In the genomic region with DNA sequence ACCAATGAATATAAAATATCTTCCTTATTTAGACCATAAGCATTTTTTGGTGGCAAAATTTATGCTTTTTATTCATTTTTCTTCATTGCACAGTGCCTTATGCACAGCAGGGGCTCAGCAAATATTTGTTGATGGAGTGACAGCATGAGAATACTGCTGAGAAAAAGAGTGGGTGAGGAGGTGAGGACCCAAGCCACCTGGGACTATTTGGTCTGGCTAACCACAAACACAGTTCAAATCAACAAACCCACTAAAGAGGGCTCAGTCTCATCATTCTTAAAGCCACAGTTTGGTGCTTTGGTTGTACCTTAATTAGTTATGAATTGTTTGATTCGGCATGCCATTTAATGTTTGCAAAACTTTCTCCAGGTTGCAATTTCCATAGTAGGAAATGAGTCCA, we compare ENCODE assay signal across 1 cellular context.
TF ChIP-seq lines count a peak whose summit lies in the region.

No MANE protein-coding gene starts in this region.

TF ChIP-seq in HepG2, 621 proteins besides CTCF, POLR2A, EP300 and RAD21 (continued from another document):
- TF ChIP-seq, protein P1, sequence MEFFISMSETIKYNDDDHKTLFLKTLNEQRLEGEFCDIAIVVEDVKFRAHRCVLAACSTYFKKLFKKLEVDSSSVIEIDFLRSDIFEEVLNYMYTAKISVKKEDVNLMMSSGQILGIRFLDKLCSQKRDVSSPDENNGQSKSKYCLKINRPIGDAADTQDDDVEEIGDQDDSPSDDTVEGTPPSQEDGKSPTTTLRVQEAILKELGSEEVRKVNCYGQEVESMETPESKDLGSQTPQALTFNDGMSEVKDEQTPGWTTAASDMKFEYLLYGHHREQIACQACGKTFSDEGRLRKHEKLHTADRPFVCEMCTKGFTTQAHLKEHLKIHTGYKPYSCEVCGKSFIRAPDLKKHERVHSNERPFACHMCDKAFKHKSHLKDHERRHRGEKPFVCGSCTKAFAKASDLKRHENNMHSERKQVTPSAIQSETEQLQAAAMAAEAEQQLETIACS (CRISPR knock-in tag; IDR thresholded peaks at IDR 0.05), result no peak
- no peak for TF ChIP-seq DR1 (CRISPR knock-in tag; IDR thresholded peaks at IDR 0.05)
